21 cellular contexts compared by ENCODE assay signal in the genomic region with DNA sequence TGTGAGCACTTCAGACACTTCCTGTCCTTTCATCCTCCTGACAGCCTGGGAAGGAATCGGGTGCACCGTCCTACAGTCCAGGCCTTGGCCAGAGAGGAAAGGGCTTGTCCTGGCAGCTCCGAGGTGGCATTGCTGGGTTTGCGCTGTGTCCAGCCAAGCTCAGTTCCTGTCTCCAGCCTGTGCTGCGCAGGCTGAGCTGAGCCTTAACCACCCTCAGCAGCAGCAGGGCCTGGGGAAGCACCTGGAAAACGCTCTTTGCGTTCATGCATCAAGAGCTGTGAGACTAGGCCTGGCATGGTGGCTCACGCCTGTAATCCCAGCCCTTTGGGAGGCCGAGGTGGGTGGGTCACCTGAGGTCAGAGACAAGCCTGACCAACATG. TPM values are rescaled to one million over a fixed set of nuclear protein-coding genes. Genes with fewer than 3 reads are reported as not detected.
A peak's percentile ranks its signal among the peaks of the same experiment; 100 is the strongest.
DNase-seq lines count a peak whose midpoint lies in the region; ATAC-seq and TF ChIP-seq lines count a peak whose summit lies in the region.
"Had no signal": no experiment of that assay in that cellular context is flagged by ENCODE, and none has a peak within 500 bp of the region (broad histone marks: within the 10 kb centered on the region; RNA-seq: fewer than 3 reads in every experiment).

No MANE protein-coding gene starts in this region.

- no peak overlapping the region for H2BK15ac ChIP-seq in neuronal stem cell (ENCODE audit: low read length)

- no peak overlapping the region for H4K8ac ChIP-seq in neuronal stem cell (ENCODE audit: low read depth, low read length)

- WGBS in esophagus muscularis mucosa: 82% methylated on average over 9 of the region's 9 CpGs
- no CpG with 5 or more reads among the region's 9 CpGs for WGBS in neuronal stem cell (ENCODE audit: extremely low coverage in 2 of 2, insufficient read length in 2 of 2, insufficient replicate concordance in 1 of 2), 2 donors

- peak overlapping the region; percentile 52 for H3K18ac ChIP-seq in neuronal stem cell (ENCODE audit: low read length)

- H3K4ac ChIP-seq in neuronal stem cell (ENCODE audit: low read length): no peak overlapping the region

- peaks cover 43% of the 10 kb centered on the region for H3K4me1 ChIP-seq in OCI-LY3 (ENCODE audit: low read length)
- H3K4me1 ChIP-seq in esophagus muscularis mucosa: peaks cover 33 to 78% (median 59%) of the 10 kb centered on the region in 4 donors
- H3K4me1 ChIP-seq in neuronal stem cell (ENCODE audit: control insufficient read depth in 2 of 2, insufficient read depth in 1 of 2, low read depth in 1 of 2, low read length in 2 of 2): peaks cover 9 to 25% of the 10 kb centered on the region in 2 donors

- H3K9me3 ChIP-seq in OCI-LY3 (ENCODE audit: insufficient read depth, low read length) (no peaks in the 10 kb centered on the region), esophagus muscularis mucosa (no peaks in the 10 kb centered on the region), neuronal stem cell (replicated peaks in 1 of 2; ENCODE audit: control insufficient read depth in 2 of 2, insufficient read depth in 1 of 2, low read depth in 1 of 2, low read length in 2 of 2) (no peaks in the 10 kb centered on the region)
- H3K9me3 ChIP-seq: psoas muscle, tibial artery had no signal

- no peaks in the 10 kb centered on the region for H3K79me1 ChIP-seq in neuronal stem cell (ENCODE audit: low read depth, low read length)

- no peak overlapping the region for H4K91ac ChIP-seq in neuronal stem cell (ENCODE audit: low read depth, low read length, poor library complexity)

- H3K27me3 ChIP-seq in OCI-LY3 (ENCODE audit: low read depth, low read length): peaks cover 6% of the 10 kb centered on the region; the same call in 1 of the 2 replicates
- H3K27me3 ChIP-seq in esophagus muscularis mucosa: no peaks in the 10 kb centered on the region
- peaks cover 0 to 4% (median 0%) of the 10 kb centered on the region in 3 experiments for H3K27me3 ChIP-seq in neuronal stem cell (ENCODE audit: control insufficient read depth in 3 of 3, insufficient read depth in 3 of 3, low read depth in 1 of 3, low read length in 3 of 3)
- H3K27me3 ChIP-seq in H7 (ENCODE audit: control insufficient read depth, insufficient read depth, low read length): no peaks in the 10 kb centered on the region
- H3K27me3 ChIP-seq: tibial artery had no signal

- no peaks in the 10 kb centered on the region for H3K79me2 ChIP-seq in OCI-LY3 (ENCODE audit: low read length)

- ATAC-seq in GM18517 (IDR thresholded peaks at IDR 0.05; ENCODE audit: unreplicated experiment): no peak
- ATAC-seq: activated T-helper 17 cell treated with anti-CD3 and anti-CD28 coated beads, Interleukin-2, amount 50 U/mL, for 72 hours; CD8-positive, alpha-beta T cell; HCT116; psoas muscle; stimulated activated effector memory CD8-positive, alpha-beta T cell treated with anti-CD3 and anti-CD28 coated beads, Interleukin-12 subunit alpha, Interleukin-12 subunit beta, amount 100 ng/mL, for 72 hours had no signal

- peak overlapping the region; percentile 69 for H2BK12ac ChIP-seq in neuronal stem cell (ENCODE audit: low read length)

- no peak for TF ChIP-seq EP300 in esophagus muscularis mucosa (IDR thresholded peaks at IDR 0.05)

- no peak overlapping the region for H3K23ac ChIP-seq in neuronal stem cell (ENCODE audit: low read depth, low read length, poor library complexity)

- H3K9ac ChIP-seq in OCI-LY3 (ENCODE audit: low read length) (peak overlapping the region; percentile 25; the same call in 1 of the 2 replicates), neuronal stem cell (ENCODE audit: low read depth, low read length, poor library complexity) (peak overlapping the region; percentile 68)
- H3K9ac ChIP-seq: KMS-11 had no signal

- TF ChIP-seq POLR2A in esophagus muscularis mucosa (IDR thresholded peaks at IDR 0.05; ENCODE audit: low read depth): no peak

- H4K20me1 ChIP-seq in OCI-LY3 (ENCODE audit: insufficient read depth, low read length): no peaks in the 10 kb centered on the region

- DNase-seq in GM12865 (ENCODE audit: low read depth) (peak; percentile 27), esophagus muscularis mucosa (ENCODE audit: extremely low spot score) (no peak), neuronal stem cell (ENCODE audit: low spot score) (no peak), CD1c-positive myeloid dendritic cell (ENCODE audit: extremely low spot score) (no peak), H7 (no peak), epidermal melanocyte (ENCODE audit: insufficient read length, low spot score) (no peak)
- DNase-seq: caudate nucleus; CD8-positive, alpha-beta T cell; DMS79 treated with DMSO at 0.1 percent for 48 hours; effector CD8-positive, alpha-beta T cell; hippocampal formation; NCI-H510A treated with DMSO at 0.1 percent for 48 hours; psoas muscle; T-helper 2 cell had no signal

- H2AK5ac ChIP-seq in neuronal stem cell (ENCODE audit: low read depth, low read length): peak overlapping the region; percentile 4

- 0 out of 2 replicates have a peak overlapping the region, but pooled peaks have one; percentile 5 for H3K27ac ChIP-seq in OCI-LY3 (ENCODE audit: low read length)
- peak overlapping the region in 3 of 4 donors; percentile 37 to 52 (median 40) for H3K27ac ChIP-seq in esophagus muscularis mucosa (replicated peaks in 1 of 4)
- H3K27ac ChIP-seq in neuronal stem cell (replicated peaks; ENCODE audit: low read length): no peak overlapping the region
- H3K27ac ChIP-seq: KMS-11, psoas muscle, tibial artery had no signal

- intact Hi-C loops in esophagus muscularis mucosa (cut with DNase I): no loop called here

- H2BK120ac ChIP-seq in neuronal stem cell (ENCODE audit: low read depth, low read length): no peak overlapping the region

- H2BK5ac ChIP-seq in neuronal stem cell (ENCODE audit: low read length): no peak overlapping the region

- H3K14ac ChIP-seq in neuronal stem cell (ENCODE audit: low read length): peak overlapping the region; percentile 14

- TF ChIP-seq CTCF in GM12865 (IDR thresholded peaks at IDR 0.05; ENCODE audit: insufficient read depth, low read depth, low read length, missing control alignments) (no peak), OCI-LY3 (IDR thresholded peaks at IDR 0.05; ENCODE audit: low read depth, low read length) (no peak), esophagus muscularis mucosa (IDR thresholded peaks at IDR 0.05) (no peak)

- no peaks in the 10 kb centered on the region for H3K36me3 ChIP-seq in OCI-LY3 (replicated peaks; ENCODE audit: low read depth, low read length)
- H3K36me3 ChIP-seq in esophagus muscularis mucosa: no peaks in the 10 kb centered on the region
- no peaks in the 10 kb centered on the region for H3K36me3 ChIP-seq in neuronal stem cell (replicated peaks in 1 of 2; ENCODE audit: control insufficient read depth in 2 of 2, insufficient read depth in 2 of 2, low read length in 2 of 2)
- no peaks in the 10 kb centered on the region for H3K36me3 ChIP-seq in H7 (replicated peaks; ENCODE audit: control insufficient read depth, insufficient read depth, low read length)
- H3K36me3 ChIP-seq: tibial artery had no signal

- H3K4me2 ChIP-seq in OCI-LY3 (ENCODE audit: low read length) (peak overlapping the region; percentile 69), neuronal stem cell (ENCODE audit: insufficient read depth, low read length, poor library complexity, severe bottlenecking) (no peak overlapping the region)
- H3K4me2 ChIP-seq: KMS-11 had no signal

- H3K4me3 ChIP-seq in GM12865 (ENCODE audit: low read depth, low read length): no peak overlapping the region
- H3K4me3 ChIP-seq in OCI-LY3 (ENCODE audit: low read length): peak overlapping the region; percentile 47
- H3K4me3 ChIP-seq in esophagus muscularis mucosa: no peak overlapping the region
- peak overlapping the region in 1 of 2 donors; percentile 26 for H3K4me3 ChIP-seq in neuronal stem cell (ENCODE audit: low read length in 2 of 2)
- no peak overlapping the region for H3K4me3 ChIP-seq in H7 (ENCODE audit: insufficient read depth, low read depth, low read length)
- H3K4me3 ChIP-seq: psoas muscle, tibial artery had no signal

- H2AFZ ChIP-seq in OCI-LY3 (ENCODE audit: low read depth, low read length) (peak overlapping the region; percentile 77), neuronal stem cell (ENCODE audit: low read length) (peak overlapping the region; percentile 60)

RNA-seq across cellular contexts. Expression of gene EML1, which starts 33.7 kb away (rescaled TPM):
- total RNA-seq in esophagus muscularis mucosa: 100 to 1,000 TPM in 3 of 4 donors, 10 to 100 TPM in 1; 92.3 to 131 (median 119) TPM
- polyA plus RNA-seq in neuronal stem cell (2013, experiment 1 of 2): 17.5 TPM
- polyA plus RNA-seq in neuronal stem cell (2013, experiment 2 of 2): 17.5 TPM
- total RNA-seq in H7 (2014; rRNA removed; shearing (Covaris generic)): 19.1 and 22.8 TPM in 2 replicates
- total RNA-seq: CD8-positive, alpha-beta T cell had no signal
